Comparison of ENCODE assay signal across 21 cellular contexts in genomic region chr9:137192448-137192780, GRCh38.
"Had no signal": no experiment of that assay in that cellular context is flagged by ENCODE, and none has a peak within 500 bp of the region (broad histone marks: within the 10 kb centered on the region; RNA-seq: fewer than 3 reads in every experiment).

No MANE protein-coding gene starts in this region.

- H3K4me3 ChIP-seq: colonic mucosa, hepatocyte, vagina had no signal

- ATAC-seq: foreskin keratinocyte, left lobe of liver had no signal

- DNase-seq: activated CD4-positive, alpha-beta T cell treated with anti-CD3 and anti-CD28 coated beads for 1 hour; activated CD8-positive, alpha-beta memory T cell treated with anti-CD3 and anti-CD28 coated beads for 24 hours; activated CD8-positive, alpha-beta memory T cell treated with anti-CD3 and anti-CD28 coated beads, Interleukin-2, amount 50 U/mL, for 48 hours; activated effector memory CD4-positive, alpha-beta T cell treated with Interleukin-2 at 50 U/mL for 16 hours; activated T-cell treated with anti-CD3 and anti-CD28 coated beads, Interleukin-2, amount 50 U/mL, for 48 hours; central memory CD4-positive, alpha-beta T cell; colonic mucosa; foreskin keratinocyte; mammary epithelial cell; nephron progenitor cell; stimulated activated CD4-positive, alpha-beta T cell treated with anti-CD3 and anti-CD28 coated beads, Interleukin-12 subunit alpha, Interleukin-12 subunit beta, amount 100 ng/mL, for 4 hours; stimulated activated CD4-positive, alpha-beta T cell treated with anti-CD3 and anti-CD28 coated beads, Interleukin-1b, Interleukin-23, amount 100 ng/mL, for 48 hours; stimulated activated CD8-positive, alpha-beta memory T cell treated with anti-CD3 and anti-CD28 coated beads, Interleukin-4, amount 100 ng/mL, for 48 hours; stimulated activated naive CD4-positive, alpha-beta T cell; SW 1271; T-helper 2 cell; trophoblast cell; WERI-Rb-1 had no signal

- H3K9me3 ChIP-seq: colonic mucosa, vagina had no signal

- H3K27ac ChIP-seq: colonic mucosa, foreskin keratinocyte, hepatocyte, vagina, WERI-Rb-1 had no signal

- H3K36me3 ChIP-seq: colonic mucosa had no signal

- H3K27me3 ChIP-seq: colonic mucosa, foreskin keratinocyte, hepatocyte, vagina had no signal
